Comparison of ENCODE assay signal across 20 cellular contexts in genomic region chr7:41459183-41459582, GRCh38.
"Had no signal": no experiment of that assay in that cellular context is flagged by ENCODE, and none has a peak within 500 bp of the region (broad histone marks: within the 10 kb centered on the region; RNA-seq: fewer than 3 reads in every experiment).

No MANE protein-coding gene starts in this region.

- H3K4me3 ChIP-seq: colonic mucosa, lower lobe of right lung, skin epidermis, tibial artery, uterus had no signal

- H3K27ac ChIP-seq: colonic mucosa, foreskin keratinocyte, tibial artery, uterus had no signal

- H3K4me1 ChIP-seq: colonic mucosa, foreskin keratinocyte, lower lobe of right lung, tibial artery, uterus had no signal

- H3K27me3 ChIP-seq: colonic mucosa, foreskin keratinocyte, tibial artery, uterus had no signal

- H3K36me3 ChIP-seq: colonic mucosa, lower lobe of right lung, tibial artery, uterus had no signal

- ATAC-seq: activated CD8-positive, alpha-beta T cell treated with anti-CD3 and anti-CD28 coated beads for 36 hours; activated T-cell treated with anti-CD3 and anti-CD28 coated beads, Interleukin-2, amount 50 U/mL, for 72 hours; foreskin keratinocyte had no signal

- H3K9me3 ChIP-seq: colonic mucosa, lower lobe of right lung, tibial artery, uterus had no signal

- DNase-seq: activated B cell treated with CpG ODN at 0.5 μM for 24 hours; activated CD4-positive, alpha-beta T cell treated with anti-CD3 and anti-CD28 coated beads for 48 hours; activated CD8-positive, alpha-beta memory T cell treated with anti-CD3 and anti-CD28 coated beads, Interleukin-2, amount 50 U/mL, for 4 hours; activated CD8-positive, alpha-beta T cell treated with anti-CD3 and anti-CD28 coated beads for 36 hours; activated gamma-delta T cell treated with Interleukin-2 at 50 U/mL for 16 hours; activated T-cell treated with anti-CD3 and anti-CD28 coated beads, Interleukin-2, amount 50 U/mL, for 72 hours; amniotic stem cell; central memory CD4-positive, alpha-beta T cell; colonic mucosa; foreskin keratinocyte; immature natural killer cell; lower lobe of right lung; naive B cell; stimulated activated CD4-positive, alpha-beta T cell treated with anti-CD3 and anti-CD28 coated beads, Interleukin-15, amount 100 ng/mL, for 24 hours; stimulated activated CD4-positive, alpha-beta T cell treated with anti-CD3 and anti-CD28 coated beads, Interleukin-4, amount 100 ng/mL, for 1 hour; stimulated activated naive B cell treated with anti-CD40 and anti-IgM and Interleukin-4, amounts not matched to agents 10 μg/mL and 1 μg/mL and 100 μg/mL, for 72 hours; T-helper 2 cell; uterus had no signal
